Comparison of ENCODE assay signal across 16 cellular contexts in genomic region chr10:8338177-8338766, GRCh38.
DNase-seq lines count a peak whose midpoint lies in the region; ATAC-seq and TF ChIP-seq lines count a peak whose summit lies in the region.
"Had no signal": no experiment of that assay in that cellular context is flagged by ENCODE, and none has a peak within 500 bp of the region (broad histone marks: within the 10 kb centered on the region; RNA-seq: fewer than 3 reads in every experiment).

No MANE protein-coding gene starts in this region.

- TF ChIP-seq POLR2A in thyroid gland (IDR thresholded peaks at IDR 0.05), result no peak

- peaks cover 4% of the 10 kb centered on the region for H3K9me3 Mint-ChIP-seq in activated T-cell treated with anti-CD3 and anti-CD28 coated beads, Interleukin-2, amount 50 U/mL, for 4 hours
- no peaks in the 10 kb centered on the region for H3K9me3 Mint-ChIP-seq in activated CD4-positive, alpha-beta memory T cell treated with anti-CD3 and anti-CD28 coated beads for 36 hours

- H3K4me3 ChIP-seq in HEK293 (ENCODE audit: low read depth, low read length) (no peak overlapping the region), thyroid gland (replicated peaks in 1 of 3) (no peak overlapping the region), H7 (ENCODE audit: insufficient read depth, low read depth, low read length) (no peak overlapping the region)

- H3K4me1 Mint-ChIP-seq in activated T-cell treated with anti-CD3 and anti-CD28 coated beads, Interleukin-2, amount 50 U/mL, for 4 hours (ENCODE audit: low read depth), result peaks cover 5% of the 10 kb centered on the region
- peaks cover 45% of the 10 kb centered on the region for H3K4me1 Mint-ChIP-seq in activated CD4-positive, alpha-beta memory T cell treated with anti-CD3 and anti-CD28 coated beads for 36 hours (ENCODE audit: low read depth)

- H3K9me3 ChIP-seq in HEK293 (ENCODE audit: control insufficient read depth, insufficient read depth, low read depth, low read length), result no peaks in the 10 kb centered on the region
- no peaks in the 10 kb centered on the region for H3K9me3 ChIP-seq in thyroid gland

- peak overlapping the region; percentile 7 for H3K4me3 Mint-ChIP-seq in activated T-cell treated with anti-CD3 and anti-CD28 coated beads, Interleukin-2, amount 50 U/mL, for 4 hours
- H3K4me3 Mint-ChIP-seq in activated CD4-positive, alpha-beta memory T cell treated with anti-CD3 and anti-CD28 coated beads for 36 hours, result peak overlapping the region; percentile 64

- H3K27me3 Mint-ChIP-seq in activated T-cell treated with anti-CD3 and anti-CD28 coated beads, Interleukin-2, amount 50 U/mL, for 4 hours (ENCODE audit: low read depth), result no peaks in the 10 kb centered on the region
- H3K27me3 Mint-ChIP-seq in activated CD4-positive, alpha-beta memory T cell treated with anti-CD3 and anti-CD28 coated beads for 36 hours, result peaks cover 3% of the 10 kb centered on the region

- H3K27me3 ChIP-seq in thyroid gland (no peaks in the 10 kb centered on the region), H7 (ENCODE audit: control insufficient read depth, insufficient read depth, low read length) (peaks cover under 1% of the 10 kb centered on the region; the same call in 1 of the 2 replicates)

- peak; percentile 85 to 88 for ATAC-seq in activated T-cell treated with anti-CD3 and anti-CD28 coated beads, Interleukin-2, amount 50 U/mL, for 4 hours
- peak; percentile 81 for ATAC-seq in stimulated activated naive CD8-positive, alpha-beta T cell treated with anti-CD3 and anti-CD28 coated beads, Interleukin-15, Interleukin-2, amounts not matched to agents 100 U/mL and 50 U/mL, for 24 hours
- ATAC-seq: Panc1 had no signal

- H3K36me3 ChIP-seq in HEK293 (ENCODE audit: control insufficient read depth in 2 of 2, insufficient read depth in 1 of 2, low read length in 2 of 2) (no peaks in the 10 kb centered on the region), thyroid gland (no peaks in the 10 kb centered on the region), H7 (replicated peaks; ENCODE audit: control insufficient read depth, insufficient read depth, low read length) (no peaks in the 10 kb centered on the region)

- DNase-seq in activated T-cell treated with anti-CD3 and anti-CD28 coated beads, Interleukin-2, amount 50 U/mL, for 4 hours, result no peak
- DNase-seq in activated T-cell treated with anti-CD3 and anti-CD28 coated beads for 4 hours, result no peak
- peak; percentile 29 for DNase-seq in activated CD4-positive, alpha-beta memory T cell treated with anti-CD3 and anti-CD28 coated beads for 36 hours
- DNase-seq in stimulated activated naive CD8-positive, alpha-beta T cell treated with anti-CD3 and anti-CD28 coated beads, Interleukin-15, Interleukin-2, amounts not matched to agents 100 U/mL and 50 U/mL, for 24 hours, result no peak
- no peak for DNase-seq in thyroid gland
- DNase-seq in H7, result no peak
- DNase-seq: ACHN, AML-193, DMS53, NCI-H1105 treated with DMSO at 0.1 percent for 48 hours, NCI-H1694 treated with DMSO at 0.1 percent for 48 hours, NCI-H2107, NCI-H226, NCI-H524 treated with DMSO at 0.1 percent for 48 hours had no signal

- H3K27ac Mint-ChIP-seq in activated CD4-positive, alpha-beta memory T cell treated with anti-CD3 and anti-CD28 coated beads for 36 hours, result peak overlapping the region; percentile 94

- no peaks in the 10 kb centered on the region for H3K36me3 Mint-ChIP-seq in activated T-cell treated with anti-CD3 and anti-CD28 coated beads, Interleukin-2, amount 50 U/mL, for 4 hours (ENCODE audit: insufficient read depth)
- peaks cover 2% of the 10 kb centered on the region for H3K36me3 Mint-ChIP-seq in activated CD4-positive, alpha-beta memory T cell treated with anti-CD3 and anti-CD28 coated beads for 36 hours

- no peaks in the 10 kb centered on the region; the same call in 1 of the 2 replicates for H3K4me1 ChIP-seq in HEK293 (ENCODE audit: control insufficient read depth, insufficient read depth, low read length)
- H3K4me1 ChIP-seq in thyroid gland, result peaks cover 5 to 9% of the 10 kb centered on the region in 2 donors

- CTCF ChIA-PET in HEK293 (lab: Yijun Ruan, JAX), result interaction anchor here (0.7 kb wide), 1 partner anchor 19 kb away, joined by 3 read pairs; no protein-coding TSS in a partner anchor
- CTCF ChIA-PET in activated CD4-positive, alpha-beta memory T cell treated with anti-CD3 and anti-CD28 coated beads for 36 hours (lab: Charles Lee), result no interaction called here

- intact Hi-C loops in activated CD4-positive, alpha-beta memory T cell treated with anti-CD3 and anti-CD28 coated beads for 36 hours (cut with micrococcal nuclease), result loop anchor here (1.0 to 10.0 kb wide), 9 partner anchors 12 to 747 kb away; no protein-coding TSS in a partner anchor
- intact Hi-C loops in thyroid gland (cut with DNase I), result no loop called here

- no peak for TF ChIP-seq CTCF in HEK293 (tag by site-specific recombination; IDR thresholded peaks at IDR 0.05)
- TF ChIP-seq CTCF in thyroid gland (IDR thresholded peaks at IDR 0.05), result no peak

- WGBS in thyroid gland, 2 donors, result 91 to 98% methylated on average over 4 of the region's 4 CpGs

- H3K27ac ChIP-seq in HEK293 (ENCODE audit: extremely low read depth, low read depth, low read length) (no peak overlapping the region), thyroid gland (no peak overlapping the region)

- POLR2A ChIA-PET in HEK293 (lab: Yijun Ruan, JAX), result no interaction called here
- POLR2A ChIA-PET in activated CD4-positive, alpha-beta memory T cell treated with anti-CD3 and anti-CD28 coated beads for 36 hours (lab: Charles Lee), result interaction anchor here (1.0 to 1.4 kb wide), 3 partner anchors 13 to 281 kb away, joined by 4 to 6 read pairs (median 4); no protein-coding TSS in a partner anchor

TF ChIP-seq in HEK293, 187 proteins besides CTCF, POLR2A, EP300 and RAD21:
- TF ChIP-seq ZNF133 (tag by site-specific recombination; IDR thresholded peaks at IDR 0.05) (no peak), PRDM1 (tag by site-specific recombination; IDR thresholded peaks at IDR 0.05) (peak; percentile 83)
